In genomic region chr6:121435444-121436069, GRCh38 we compare ENCODE assay signal across 7 cellular contexts. TPM values are rescaled to one million over a fixed set of nuclear protein-coding genes. Genes with fewer than 3 reads are reported as not detected.
DNase-seq lines count a peak whose midpoint lies in the region; TF ChIP-seq lines count a peak whose summit lies in the region.

TSS of gene GJA1 (plus strand) at chr6:121435646. CDS start at chr6:121446848, 11,202 bp downstream.

- H3K27me3 Mint-ChIP-seq in HFFc6 (ENCODE audit: insufficient read depth) (peaks cover 2% of the 10 kb centered on the region; the same call in 1 of the 2 replicates), glutamatergic neuron (ENCODE audit: unreplicated experiment) (no peaks in the 10 kb centered on the region)
- peaks cover 13% of the 10 kb centered on the region for H3K27me3 Mint-ChIP-seq in activated naive CD8-positive, alpha-beta T cell

- H3K27ac Mint-ChIP-seq in HFFc6 (peak within 1 kb of the TSS; percentile 96), glutamatergic neuron (ENCODE audit: unreplicated experiment) (peak within 1 kb of the TSS; percentile 82)
- peak within 1 kb of the TSS; percentile 66 for H3K27ac Mint-ChIP-seq in activated naive CD8-positive, alpha-beta T cell

- H3K4me3 Mint-ChIP-seq in HFFc6, result peak within 1 kb of the TSS; percentile 96
- H3K4me3 Mint-ChIP-seq in activated naive CD8-positive, alpha-beta T cell, result peak within 1 kb of the TSS; percentile 85
- H3K4me3 Mint-ChIP-seq in glutamatergic neuron (ENCODE audit: unreplicated experiment), result peak within 1 kb of the TSS; percentile 94

- DNase-seq in HFFc6 (peak; percentile 74), glutamatergic neuron (no peak), non-pigmented ciliary epithelial cell (ENCODE audit: low read depth) (peak; percentile 62), OCI-M2 (lab: John Stamatoyannopoulos, UW; ENCODE audit: unreplicated experiment) (no peak), NCI-H345 treated with DMSO at 0.1 percent for 48 hours (lab: John Stamatoyannopoulos, UW; ENCODE audit: unreplicated experiment) (no peak)
- no peak for DNase-seq in activated CD4-positive, alpha-beta T cell treated with anti-CD3 and anti-CD28 coated beads, Interleukin-2, amount 50 U/mL, for 4 hours

- peaks cover 58% of the 10 kb centered on the region for H3K4me1 Mint-ChIP-seq in HFFc6 (ENCODE audit: low read depth)
- peaks cover 17% of the 10 kb centered on the region for H3K4me1 Mint-ChIP-seq in activated naive CD8-positive, alpha-beta T cell (ENCODE audit: low read depth)
- peaks cover 22% of the 10 kb centered on the region for H3K4me1 Mint-ChIP-seq in glutamatergic neuron (ENCODE audit: low read depth, unreplicated experiment)

- no peaks in the 10 kb centered on the region for H3K9me3 Mint-ChIP-seq in HFFc6
- no peaks in the 10 kb centered on the region for H3K9me3 Mint-ChIP-seq in activated naive CD8-positive, alpha-beta T cell (ENCODE audit: low read depth)
- peaks cover 2% of the 10 kb centered on the region for H3K9me3 Mint-ChIP-seq in glutamatergic neuron (ENCODE audit: unreplicated experiment)

- peaks cover 5% of the 10 kb centered on the region; the same call in 1 of the 2 replicates for H3K36me3 Mint-ChIP-seq in HFFc6 (ENCODE audit: low read depth)
- H3K36me3 Mint-ChIP-seq in activated naive CD8-positive, alpha-beta T cell, result no peaks in the 10 kb centered on the region
- no peaks in the 10 kb centered on the region for H3K36me3 Mint-ChIP-seq in glutamatergic neuron (ENCODE audit: unreplicated experiment)

- TF ChIP-seq CTCF in HFFc6 (IDR thresholded peaks at IDR 0.05), result no peak
- TF ChIP-seq CTCF in glutamatergic neuron (IDR thresholded peaks at IDR 0.05; ENCODE audit: partially characterized antibody, unreplicated experiment), result no peak

RNA-seq across cellular contexts. Expression of gene GJA1, which starts in this region (rescaled TPM):
- 10 to 100 TPM; 80.6 to 96.4 (median 87.7) TPM for total RNA-seq in HFFc6 (2021; fragmentation: NEBNext Ultra II Directional; extraction: Animal tissue kit (Norgen Biotek cat#: 25700))
- total RNA-seq in glutamatergic neuron (ENCODE audit: unreplicated experiment), result 19.4 TPM

Comparison
In these comparisons a context has a peak if more than half of its experiments do, and no peak if none do; other contexts are left out.
1. DNase-seq: peak in HFFc6 (single experiment) and non-pigmented ciliary epithelial cell (single experiment); none in glutamatergic neuron (single experiment), OCI-M2 (single experiment), NCI-H345 treated with DMSO at 0.1 percent for 48 hours (single experiment) and activated CD4-positive, alpha-beta T cell treated with anti-CD3 and anti-CD28 coated beads, Interleukin-2, amount 50 U/mL, for 4 hours (0 of 2).
2. Peak in every context shown above with its lines, with median percentiles within 50 percentile points of each other: H3K27ac Mint-ChIP-seq and H3K4me3 Mint-ChIP-seq.